In genomic region chr14:69852897-69853296, GRCh38 we compare ENCODE assay signal across 23 cellular contexts. TPM values are rescaled to one million over a fixed set of nuclear protein-coding genes. Genes with fewer than 3 reads are reported as not detected.
DNase-seq lines count a peak whose midpoint lies in the region; ATAC-seq and TF ChIP-seq lines count a peak whose summit lies in the region.
"Had no signal": no experiment of that assay in that cellular context is flagged by ENCODE, and none has a peak within 500 bp of the region (broad histone marks: within the 10 kb centered on the region; RNA-seq: fewer than 3 reads in every experiment).

No MANE protein-coding gene starts in this region.

- ATAC-seq in Right ventricle myocardium inferior, result no peak
- ATAC-seq: HCT116 had no signal

- H3K27ac ChIP-seq in neuronal stem cell (replicated peaks; ENCODE audit: low read length) (peak overlapping the region; percentile 59), SK-N-SH (ENCODE audit: low read depth in 2 of 2, low read length in 1 of 2) (no peak overlapping the region)
- H3K27ac ChIP-seq: KMS-11, SJCRH30 had no signal

- H2AFZ ChIP-seq in neuronal stem cell (ENCODE audit: low read length) (no peak overlapping the region), SK-N-SH (ENCODE audit: low read depth) (no peak overlapping the region)

- peaks cover 0 to 19% of the 10 kb centered on the region in 2 donors for H3K4me1 ChIP-seq in neuronal stem cell (ENCODE audit: control insufficient read depth in 2 of 2, insufficient read depth in 1 of 2, low read depth in 1 of 2, low read length in 2 of 2)
- H3K4me1 ChIP-seq in SK-N-SH (ENCODE audit: control insufficient read depth in 1 of 2, insufficient read depth in 2 of 2, low read depth in 1 of 2, low read length in 1 of 2), result no peaks in the 10 kb centered on the region; a peak in 1 of 4 replicates

- H4K8ac ChIP-seq in neuronal stem cell (ENCODE audit: low read depth, low read length), result no peak overlapping the region

- no peak overlapping the region for H3K18ac ChIP-seq in neuronal stem cell (ENCODE audit: low read length)

- WGBS in neuronal stem cell (ENCODE audit: extremely low coverage in 2 of 2, insufficient read length in 2 of 2, insufficient replicate concordance in 1 of 2), 2 donors, result no CpG with 5 or more reads among the region's 4 CpGs
- 69% methylated on average over 4 of the region's 4 CpGs for WGBS in SK-N-SH (ENCODE audit: low lambda C conversion rate)

- H3K27me3 ChIP-seq in neuronal stem cell (ENCODE audit: control insufficient read depth in 3 of 3, insufficient read depth in 3 of 3, low read depth in 1 of 3, low read length in 3 of 3) (peaks cover 0 to 21% (median 0%) of the 10 kb centered on the region in 3 experiments), SK-N-SH (ENCODE audit: insufficient read depth) (no peaks in the 10 kb centered on the region)
- H3K27me3 ChIP-seq: SJCRH30 had no signal

- H3K79me2 ChIP-seq in SK-N-SH (ENCODE audit: insufficient read depth), result no peaks in the 10 kb centered on the region

- intact Hi-C loops in Right ventricle myocardium inferior (cut with DNase I), result no loop called here

- DNase-seq in NCI-H748 (lab: John Stamatoyannopoulos, UW; ENCODE audit: unreplicated experiment) (peak; percentile 68), NCI-H748 treated with DMSO at 0.1 percent for 48 hours (lab: John Stamatoyannopoulos, UW) (no peak), neuronal stem cell (ENCODE audit: low spot score) (no peak), SK-N-SH (no peak), Right ventricle myocardium inferior (ENCODE audit: missing footprints) (no peak), DMS53 (lab: John Stamatoyannopoulos, UW) (no peak)
- DNase-seq: C1 segment of cervical spinal cord; CD4-positive, alpha-beta memory T cell; COR-L47; DMS79; GF-D8; IMR-90; MM.1S; NCI-H187 treated with DMSO at 0.1 percent for 48 hours; NCI-H2171 treated with DMSO at 0.1 percent for 48 hours; NCI-H446; NCI-H526; SJCRH30 had no signal

- no peaks in the 10 kb centered on the region for H3F3A ChIP-seq in SK-N-SH (replicated peaks; ENCODE audit: insufficient read depth)

- CTCF ChIA-PET in SK-N-SH (lab: Yijun Ruan, JAX), result interaction anchor here (1.4 to 1.8 kb wide), 2 partner anchors 25 to 175 kb away, joined by 3 to 8 read pairs; no protein-coding TSS in a partner anchor

- H2BK12ac ChIP-seq in neuronal stem cell (ENCODE audit: low read length), result no peak overlapping the region

- no peak overlapping the region for H3K14ac ChIP-seq in neuronal stem cell (ENCODE audit: low read length)

- H2BK15ac ChIP-seq in neuronal stem cell (ENCODE audit: low read length), result no peak overlapping the region

- H3K9me3 Mint-ChIP-seq in brain, result no peaks in the 10 kb centered on the region

- peaks cover 79% of the 10 kb centered on the region for H3K4me1 Mint-ChIP-seq in brain
- H3K4me1 Mint-ChIP-seq: CD4-positive, alpha-beta memory T cell had no signal

- H3K4me3 Mint-ChIP-seq in brain, result no peak overlapping the region
- H3K4me3 Mint-ChIP-seq: CD4-positive, alpha-beta memory T cell had no signal

- POLR2A ChIA-PET in SK-N-SH (lab: Yijun Ruan, JAX), result no interaction called here

- TF ChIP-seq RAD21 in SK-N-SH (IDR thresholded peaks at IDR 0.05; ENCODE audit: low read length), result no peak

- H3K9ac ChIP-seq in neuronal stem cell (ENCODE audit: low read depth, low read length, poor library complexity), result no peak overlapping the region
- H3K9ac ChIP-seq in SK-N-SH, result no peak overlapping the region
- H3K9ac ChIP-seq: KMS-11 had no signal

- H3K27ac Mint-ChIP-seq in brain, result peak overlapping the region in 3 of 5 experiments; percentile 0 to 83 (median 68)
- H3K27ac Mint-ChIP-seq: CD4-positive, alpha-beta memory T cell had no signal

- H3K23ac ChIP-seq in neuronal stem cell (ENCODE audit: low read depth, low read length, poor library complexity), result no peak overlapping the region

- no peak overlapping the region for H3K4me2 ChIP-seq in neuronal stem cell (ENCODE audit: insufficient read depth, low read length, poor library complexity, severe bottlenecking)
- no peak overlapping the region for H3K4me2 ChIP-seq in SK-N-SH
- H3K4me2 ChIP-seq: KMS-11 had no signal

- no peak for TF ChIP-seq EP300 in SK-N-SH (IDR thresholded peaks at IDR 0.05; ENCODE audit: borderline replicate concordance in 1 of 2, low read depth in 1 of 2, low read length in 1 of 2)

- no peak overlapping the region for H3K4me3 ChIP-seq in neuronal stem cell (ENCODE audit: low read length in 2 of 2)
- H3K4me3 ChIP-seq in SK-N-SH (ENCODE audit: low read depth in 2 of 2, low read length in 1 of 2), result no peak overlapping the region
- H3K4me3 ChIP-seq: SJCRH30 had no signal

- TF ChIP-seq CTCF in brain (conservative IDR thresholded peaks at IDR 0.05), result no peak
- no peak for TF ChIP-seq CTCF in SK-N-SH (IDR thresholded peaks at IDR 0.05)

- no peaks in the 10 kb centered on the region for H3K36me3 Mint-ChIP-seq in brain
- H3K36me3 Mint-ChIP-seq: CD4-positive, alpha-beta memory T cell had no signal

- H2BK120ac ChIP-seq in neuronal stem cell (ENCODE audit: low read depth, low read length), result no peak overlapping the region

- no peaks in the 10 kb centered on the region for H3K9me3 ChIP-seq in neuronal stem cell (replicated peaks in 1 of 2; ENCODE audit: control insufficient read depth in 2 of 2, insufficient read depth in 1 of 2, low read depth in 1 of 2, low read length in 2 of 2)
- H3K9me3 ChIP-seq in SK-N-SH, result no peaks in the 10 kb centered on the region
- H3K9me3 ChIP-seq: SJCRH30 had no signal

- H3K9me2 ChIP-seq in SK-N-SH, result no peaks in the 10 kb centered on the region

- no peaks in the 10 kb centered on the region for H4K20me1 ChIP-seq in SK-N-SH (ENCODE audit: insufficient read depth)

- H3K36me3 ChIP-seq in neuronal stem cell (replicated peaks in 1 of 2; ENCODE audit: control insufficient read depth in 2 of 2, insufficient read depth in 2 of 2, low read length in 2 of 2) (no peaks in the 10 kb centered on the region), SK-N-SH (replicated peaks in 1 of 2; ENCODE audit: control insufficient read depth in 1 of 2, insufficient read depth in 2 of 2, low read length in 1 of 2) (no peaks in the 10 kb centered on the region)
- H3K36me3 ChIP-seq: SJCRH30 had no signal

- H3K4ac ChIP-seq in neuronal stem cell (ENCODE audit: low read length), result no peak overlapping the region

- no peak overlapping the region for H4K91ac ChIP-seq in neuronal stem cell (ENCODE audit: low read depth, low read length, poor library complexity)

- H2BK5ac ChIP-seq in neuronal stem cell (ENCODE audit: low read length), result peak overlapping the region; percentile 83

- no peaks in the 10 kb centered on the region for H3K79me1 ChIP-seq in neuronal stem cell (ENCODE audit: low read depth, low read length)

- H2AK5ac ChIP-seq in neuronal stem cell (ENCODE audit: low read depth, low read length), result no peak overlapping the region

- peaks cover 3% of the 10 kb centered on the region for H3K27me3 Mint-ChIP-seq in brain

TF ChIP-seq in SK-N-SH, 30 proteins besides CTCF, POLR2A, EP300 and RAD21:
- TF ChIP-seq FOSL2 (IDR thresholded peaks at IDR 0.05; ENCODE audit: borderline replicate concordance, low read depth) (no peak), RXRA (IDR thresholded peaks at IDR 0.05; ENCODE audit: borderline replicate concordance, low read depth) (no peak), ZBTB33 (IDR thresholded peaks at IDR 0.05; ENCODE audit: borderline replicate concordance, low read depth) (no peak)
TF ChIP-seq in SK-N-SH: peak in this region for 0.

RNA-seq across cellular contexts. Expression of gene SMOC1, which starts 26.3 kb away (rescaled TPM):
- polyA plus RNA-seq in brain (ENCODE audit: insufficient read depth, low read depth, low replicate concordance) (44.8 TPM), SK-N-SH (2012; rRNA removed) (not detected in 2 replicates)
- 180 TPM for polyA plus RNA-seq in neuronal stem cell (2013, experiment 1 of 2)
- polyA plus RNA-seq in neuronal stem cell (2013, experiment 2 of 2), result 179 TPM
- 0.01 TPM in 1 of 2 replicates, not detected in the other for polyA plus RNA-seq in SK-N-SH (2012; cell fraction: cytosol; rRNA removed)
- 0.06 TPM in 1 of 2 replicates, not detected in the other for polyA plus RNA-seq in SK-N-SH (2012; cell fraction: nucleus; rRNA removed)
- 1.2 TPM for total RNA-seq in Right ventricle myocardium inferior
- total RNA-seq: CD4-positive, alpha-beta memory T cell had no signal
- polyA plus RNA-seq: CD4-positive, alpha-beta memory T cell had no signal

RNA-seq across cellular contexts. Expression of gene SLC10A1, which starts 55.9 kb away (rescaled TPM):
- polyA plus RNA-seq in brain (ENCODE audit: insufficient read depth, low read depth, low replicate concordance), result not detected
- polyA plus RNA-seq in neuronal stem cell (2013, experiment 1 of 2), result not detected
- polyA plus RNA-seq in neuronal stem cell (2013, experiment 2 of 2), result not detected
- not detected in 2 replicates for polyA plus RNA-seq in SK-N-SH (2012; rRNA removed)
- polyA plus RNA-seq in SK-N-SH (2012; cell fraction: cytosol; rRNA removed), result not detected in 2 replicates
- polyA plus RNA-seq in SK-N-SH (2012; cell fraction: nucleus; rRNA removed), result not detected in 2 replicates
- total RNA-seq in Right ventricle myocardium inferior, result not detected
- total RNA-seq: CD4-positive, alpha-beta memory T cell; H4; IMR-90; SJCRH30 had no signal
- polyA plus RNA-seq: AG04450; CD4-positive, alpha-beta memory T cell had no signal

Comparison
In these comparisons a context has a peak if more than half of its experiments do, and no peak if none do; other contexts are left out.
1. RNA of gene SMOC1, which starts 26.3 kb away (polyA plus RNA-seq): 44.8 TPM in brain (single experiment); 0.01 to 0.06 TPM in SK-N-SH; every median in the first group is over 10 times any median in the second.